8 cellular contexts compared by ENCODE assay signal in the genomic region with DNA sequence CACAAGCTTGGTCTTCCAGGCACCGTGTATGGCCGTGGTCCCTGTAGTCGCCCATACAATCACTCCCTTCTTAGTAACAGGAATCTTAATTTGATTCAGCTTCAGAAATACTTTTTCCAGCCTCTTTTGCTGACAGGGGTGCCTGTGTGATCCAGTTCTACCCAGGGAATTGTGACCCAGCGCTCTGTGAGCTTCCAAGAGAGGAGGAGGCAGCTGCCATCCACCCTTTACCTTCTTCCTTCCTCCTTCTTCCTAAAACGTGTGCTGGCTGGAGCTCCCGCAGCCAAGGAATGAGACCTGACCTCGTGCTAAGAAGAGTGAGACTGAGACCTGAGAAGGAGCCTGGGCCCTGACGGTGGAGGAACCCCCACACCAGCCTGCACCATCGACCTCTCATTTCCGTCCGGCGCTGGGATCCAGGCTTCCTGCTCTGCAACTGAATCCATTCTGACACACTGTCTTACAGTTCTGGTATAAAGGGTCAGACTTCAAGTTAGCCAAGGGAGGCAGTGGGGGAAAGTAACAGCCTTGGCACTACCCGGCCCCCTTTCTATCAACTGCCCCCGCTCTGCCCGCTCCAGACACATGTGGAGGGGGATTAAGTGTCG. TPM values are rescaled to one million over a fixed set of nuclear protein-coding genes. Genes with fewer than 3 reads are reported as not detected.
A peak's percentile ranks its signal among the peaks of the same experiment; 100 is the strongest.
DNase-seq lines count a peak whose midpoint lies in the region; ATAC-seq and TF ChIP-seq lines count a peak whose summit lies in the region.

No MANE protein-coding gene starts in this region.

- DNase-seq in Kasumi-1 (lab: John Stamatoyannopoulos, UW) (peak; percentile 21 to 24), astrocyte of the spinal cord (ENCODE audit: low read depth, low spot score) (peak; percentile 32), mucosa of descending colon (no peak), NCI-H1694 treated with DMSO at 0.1 percent for 48 hours (lab: John Stamatoyannopoulos, UW) (no peak), DMS 273 (lab: John Stamatoyannopoulos, UW; ENCODE audit: unreplicated experiment) (no peak)
- no peak for DNase-seq in stimulated activated effector memory CD8-positive, alpha-beta T cell treated with anti-CD3 and anti-CD28 coated beads, Interleukin-12 subunit alpha, Interleukin-12 subunit beta, amount 100 ng/mL, for 72 hours (ENCODE audit: low spot score in 2 of 2)

- WGBS in liver, result 65% methylated on average over 16 of the region's 16 CpGs

- H3K36me3 Mint-ChIP-seq in stimulated activated effector memory CD8-positive, alpha-beta T cell treated with anti-CD3 and anti-CD28 coated beads, Interleukin-12 subunit alpha, Interleukin-12 subunit beta, amount 100 ng/mL, for 72 hours, result peaks cover 70% of the 10 kb centered on the region

- intact Hi-C loops in mucosa of descending colon (cut with DNase I, micrococcal nuclease), result loop anchor here in 1 of 2 donors (10.0 kb wide), 1 partner anchor 78 kb away; a partner anchor contains a TSS

- TF ChIP-seq CTCF in astrocyte of the spinal cord (IDR thresholded peaks at IDR 0.05; ENCODE audit: low read depth, low read length), result no peak
- no peak for TF ChIP-seq CTCF in liver (IDR thresholded peaks at IDR 0.05; ENCODE audit: low read depth, low read length, missing input control)
- TF ChIP-seq CTCF in mucosa of descending colon (IDR thresholded peaks at IDR 0.05), result no peak

- no peaks in the 10 kb centered on the region for H3K9me3 Mint-ChIP-seq in stimulated activated effector memory CD8-positive, alpha-beta T cell treated with anti-CD3 and anti-CD28 coated beads, Interleukin-12 subunit alpha, Interleukin-12 subunit beta, amount 100 ng/mL, for 72 hours

- H3K27ac Mint-ChIP-seq in stimulated activated effector memory CD8-positive, alpha-beta T cell treated with anti-CD3 and anti-CD28 coated beads, Interleukin-12 subunit alpha, Interleukin-12 subunit beta, amount 100 ng/mL, for 72 hours, result peak overlapping the region; percentile 90

- peaks cover 63% of the 10 kb centered on the region for H3K4me1 Mint-ChIP-seq in stimulated activated effector memory CD8-positive, alpha-beta T cell treated with anti-CD3 and anti-CD28 coated beads, Interleukin-12 subunit alpha, Interleukin-12 subunit beta, amount 100 ng/mL, for 72 hours

- H3K27me3 ChIP-seq in liver (ENCODE audit: control insufficient read depth in 4 of 4, insufficient read depth in 4 of 4, low read length in 3 of 4), result no peaks in the 10 kb centered on the region

- no peak overlapping the region for H3K9ac ChIP-seq in liver (ENCODE audit: low read depth in 1 of 2, low read length in 2 of 2)

- H3K4me3 Mint-ChIP-seq in stimulated activated effector memory CD8-positive, alpha-beta T cell treated with anti-CD3 and anti-CD28 coated beads, Interleukin-12 subunit alpha, Interleukin-12 subunit beta, amount 100 ng/mL, for 72 hours, result no peak overlapping the region

- H3K36me3 ChIP-seq in liver (ENCODE audit: control insufficient read depth in 4 of 4, insufficient read depth in 3 of 4, low read depth in 1 of 4, low read length in 3 of 4) (peaks cover 6 to 17% (median 11%) of the 10 kb centered on the region in 4 donors), mucosa of descending colon (ENCODE audit: low read depth) (no peaks in the 10 kb centered on the region)

- ATAC-seq in stimulated activated effector memory CD8-positive, alpha-beta T cell treated with anti-CD3 and anti-CD28 coated beads, Interleukin-12 subunit alpha, Interleukin-12 subunit beta, amount 100 ng/mL, for 72 hours, result no peak
- ATAC-seq in mucosa of descending colon (no peak), GM21390 (IDR thresholded peaks at IDR 0.05; ENCODE audit: unreplicated experiment) (no peak)

- no peaks in the 10 kb centered on the region for H3K9me3 ChIP-seq in liver (ENCODE audit: control insufficient read depth in 4 of 4, low read length in 3 of 4)
- H3K9me3 ChIP-seq in mucosa of descending colon, result no peaks in the 10 kb centered on the region

- peak overlapping the region in 1 of 2 donors; percentile 45 for H3K27ac ChIP-seq in liver (ENCODE audit: low read depth in 1 of 2, low read length in 2 of 2)

- in situ Hi-C loops in astrocyte of the spinal cord (cut with HindIII; ENCODE audit: low sequenced_read_pairs), result no loop called here

- H3K4me3 ChIP-seq in astrocyte of the spinal cord (ENCODE audit: low read depth, low read length) (no peak overlapping the region), liver (ENCODE audit: low read depth in 1 of 3, low read length in 3 of 3) (no peak overlapping the region), mucosa of descending colon (no peak overlapping the region)

- TF ChIP-seq RAD21 in liver (IDR thresholded peaks at IDR 0.05), result no peak

- H3K4me1 ChIP-seq in liver (ENCODE audit: control insufficient read depth in 4 of 4, insufficient read depth in 4 of 4, low read length in 3 of 4), result peaks cover 2 to 11% (median 3%) of the 10 kb centered on the region in 4 donors
- peaks cover 5% of the 10 kb centered on the region for H3K4me1 ChIP-seq in mucosa of descending colon (ENCODE audit: low read depth)

TF ChIP-seq in liver, 16 proteins besides CTCF, POLR2A, EP300 and RAD21:
- TF ChIP-seq NR2F2 (IDR thresholded peaks at IDR 0.05), result peak; percentile 61
- TF ChIP-seq GABPA (IDR thresholded peaks at IDR 0.05 in 1 of 2, conservative IDR thresholded peaks at IDR 0.05 in 1 of 2), result no peak
- TF ChIP-seq FOXA1 (IDR thresholded peaks at IDR 0.05), result no peak

RNA-seq across cellular contexts. Expression of a gene that starts 16.1 kb away (rescaled TPM):
- 100 to 1,000 TPM in 1 of 2 donors, 10 to 100 TPM in 1; 73.6 to 122 TPM for total RNA-seq in liver
- polyA plus RNA-seq in liver, result 100 to 1,000 TPM in 1 of 2 donors, 10 to 100 TPM in 1; 73.0 to 125 TPM
- total RNA-seq in mucosa of descending colon, result 100 to 1,000 TPM in 2 of 3 donors, 10 to 100 TPM in 1; 89.8 to 117 (median 104) TPM

RNA-seq across cellular contexts. Expression of a gene that starts 46.6 kb away (rescaled TPM):
- total RNA-seq in liver (not detected), mucosa of descending colon (not detected)
- polyA plus RNA-seq in liver, result not detected

Comparison
In these comparisons a context has a peak if more than half of its experiments do, and no peak if none do; other contexts are left out.
1. DNase-seq: peak in Kasumi-1 (2 of 2) and astrocyte of the spinal cord (single experiment); none in stimulated activated effector memory CD8-positive, alpha-beta T cell treated with anti-CD3 and anti-CD28 coated beads, Interleukin-12 subunit alpha, Interleukin-12 subunit beta, amount 100 ng/mL, for 72 hours (0 of 2), mucosa of descending colon (0 of 3), NCI-H1694 treated with DMSO at 0.1 percent for 48 hours (single experiment) and DMS 273 (single experiment).